Comparison of ENCODE assay signal across 1 cellular context in the genomic region with DNA sequence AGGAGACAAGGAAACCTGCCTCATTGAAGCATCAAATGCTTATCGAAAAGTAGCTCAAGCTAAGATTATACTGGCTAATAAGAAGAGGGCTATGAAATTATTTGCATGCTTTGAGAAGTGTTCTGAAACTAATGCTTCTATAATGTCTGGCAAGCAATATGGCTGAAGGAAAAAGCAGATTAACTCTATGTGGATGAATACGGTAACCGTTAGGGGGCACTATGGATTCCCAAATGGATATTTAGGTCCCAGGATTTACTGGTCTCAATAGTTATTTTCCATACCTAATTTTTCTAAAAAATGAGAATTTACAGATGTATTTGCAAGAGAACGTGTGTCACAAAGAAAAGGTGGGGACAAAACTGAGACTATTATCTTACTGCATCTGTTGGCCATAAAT.
TF ChIP-seq lines count a peak whose summit lies in the region.

No MANE protein-coding gene starts in this region.

TF ChIP-seq in IMR-90, 13 proteins besides CTCF, POLR2A, EP300 and RAD21 (continued from another document):
- TF ChIP-seq, protein P1, sequence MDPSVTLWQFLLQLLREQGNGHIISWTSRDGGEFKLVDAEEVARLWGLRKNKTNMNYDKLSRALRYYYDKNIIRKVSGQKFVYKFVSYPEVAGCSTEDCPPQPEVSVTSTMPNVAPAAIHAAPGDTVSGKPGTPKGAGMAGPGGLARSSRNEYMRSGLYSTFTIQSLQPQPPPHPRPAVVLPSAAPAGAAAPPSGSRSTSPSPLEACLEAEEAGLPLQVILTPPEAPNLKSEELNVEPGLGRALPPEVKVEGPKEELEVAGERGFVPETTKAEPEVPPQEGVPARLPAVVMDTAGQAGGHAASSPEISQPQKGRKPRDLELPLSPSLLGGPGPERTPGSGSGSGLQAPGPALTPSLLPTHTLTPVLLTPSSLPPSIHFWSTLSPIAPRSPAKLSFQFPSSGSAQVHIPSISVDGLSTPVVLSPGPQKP (IDR thresholded peaks at IDR 0.05; ENCODE audit: borderline replicate concordance, low read depth, low read length) = no peak
- TF ChIP-seq, protein P2, sequence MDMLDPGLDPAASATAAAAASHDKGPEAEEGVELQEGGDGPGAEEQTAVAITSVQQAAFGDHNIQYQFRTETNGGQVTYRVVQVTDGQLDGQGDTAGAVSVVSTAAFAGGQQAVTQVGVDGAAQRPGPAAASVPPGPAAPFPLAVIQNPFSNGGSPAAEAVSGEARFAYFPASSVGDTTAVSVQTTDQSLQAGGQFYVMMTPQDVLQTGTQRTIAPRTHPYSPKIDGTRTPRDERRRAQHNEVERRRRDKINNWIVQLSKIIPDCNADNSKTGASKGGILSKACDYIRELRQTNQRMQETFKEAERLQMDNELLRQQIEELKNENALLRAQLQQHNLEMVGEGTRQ (IDR thresholded peaks at IDR 0.05; ENCODE audit: low read depth, low read length) = no peak
- TF ChIP-seq MXI1 (IDR thresholded peaks at IDR 0.05; ENCODE audit: borderline replicate concordance, low read depth, low read length) (no peak), FOS (IDR thresholded peaks at IDR 0.05; ENCODE audit: low read depth, low read length) (no peak), CHD1 (IDR thresholded peaks at IDR 0.05; ENCODE audit: low read depth, low read length) (no peak), SMC3 (IDR thresholded peaks at IDR 0.05; ENCODE audit: low read depth, low read length) (no peak), NFE2L2 (IDR thresholded peaks at IDR 0.05; ENCODE audit: low read depth, low read length) (no peak), CEBPB (IDR thresholded peaks at IDR 0.05; ENCODE audit: low read depth, low read length) (no peak), RCOR1 (IDR thresholded peaks at IDR 0.05; ENCODE audit: insufficient replicate concordance, low read length) (no peak), RFX5 (IDR thresholded peaks at IDR 0.05; ENCODE audit: low read depth, low read length) (no peak)
TF ChIP-seq in IMR-90: peak in this region for 0.
